In the genomic region with DNA sequence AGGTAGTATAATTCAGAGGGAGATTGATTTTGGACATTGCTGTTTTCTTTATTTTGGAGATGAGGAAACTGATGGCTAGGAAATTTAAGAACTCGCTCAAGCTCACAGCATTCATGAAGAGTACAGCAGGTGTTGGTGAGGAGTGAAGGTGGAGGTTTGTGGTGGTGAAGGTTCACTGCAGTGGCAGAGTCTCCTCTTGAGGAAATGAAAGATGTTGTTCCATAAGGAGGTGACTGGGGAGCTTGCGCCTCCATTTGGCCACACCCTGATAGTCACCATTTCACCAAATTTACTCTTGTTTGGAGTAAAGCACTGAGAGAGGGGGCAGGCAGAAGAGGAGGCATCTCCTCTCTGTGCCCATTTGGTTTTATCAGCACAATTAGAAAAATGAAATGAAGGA, we compare ENCODE assay signal across 20 cellular contexts.
A peak's percentile ranks its signal among the peaks of the same experiment; 100 is the strongest.
DNase-seq lines count a peak whose midpoint lies in the region; ATAC-seq lines count a peak whose summit lies in the region.
"Had no signal": no experiment of that assay in that cellular context is flagged by ENCODE, and none has a peak within 500 bp of the region (broad histone marks: within the 10 kb centered on the region; RNA-seq: fewer than 3 reads in every experiment).

No MANE protein-coding gene starts in this region.

- H3K9me3 Mint-ChIP-seq in activated naive CD4-positive, alpha-beta T cell treated with anti-CD3 and anti-CD28 coated beads, Interleukin-2, amount 50 U/mL, for 24 hours = no peaks in the 10 kb centered on the region
- no peaks in the 10 kb centered on the region for H3K9me3 Mint-ChIP-seq in T-cell
- H3K9me3 Mint-ChIP-seq in effector memory CD8-positive, alpha-beta T cell = no peaks in the 10 kb centered on the region
- H3K9me3 Mint-ChIP-seq: naive B cell had no signal

- H3K4me1 Mint-ChIP-seq in activated naive CD4-positive, alpha-beta T cell treated with anti-CD3 and anti-CD28 coated beads, Interleukin-2, amount 50 U/mL, for 24 hours = peaks cover 39% of the 10 kb centered on the region
- peaks cover 31 to 49% (median 36%) of the 10 kb centered on the region in 3 donors for H3K4me1 Mint-ChIP-seq in T-cell
- peaks cover 20 to 22% of the 10 kb centered on the region in 2 donors for H3K4me1 Mint-ChIP-seq in effector memory CD8-positive, alpha-beta T cell (ENCODE audit: low read depth in 2 of 2)

- H3K27ac Mint-ChIP-seq in activated naive CD4-positive, alpha-beta T cell treated with anti-CD3 and anti-CD28 coated beads, Interleukin-2, amount 50 U/mL, for 24 hours = peak overlapping the region; percentile 26
- peak overlapping the region; percentile 89 to 90 for H3K27ac Mint-ChIP-seq in T-cell
- peak overlapping the region; percentile 96 for H3K27ac Mint-ChIP-seq in effector memory CD8-positive, alpha-beta T cell
- H3K27ac Mint-ChIP-seq: T-helper 17 cell had no signal

- POLR2A ChIA-PET in T-cell (lab: Charles Lee) = interaction anchor here in 1 of 2 donors (0.6 kb wide), 1 partner anchor 9 kb away, joined by 3 read pairs; no protein-coding TSS in a partner anchor

- no peaks in the 10 kb centered on the region for H3K27me3 Mint-ChIP-seq in activated naive CD4-positive, alpha-beta T cell treated with anti-CD3 and anti-CD28 coated beads, Interleukin-2, amount 50 U/mL, for 24 hours
- no peaks in the 10 kb centered on the region for H3K27me3 Mint-ChIP-seq in T-cell
- no peaks in the 10 kb centered on the region for H3K27me3 Mint-ChIP-seq in effector memory CD8-positive, alpha-beta T cell
- H3K27me3 Mint-ChIP-seq: T-helper 17 cell had no signal

- no peak for DNase-seq in activated naive CD4-positive, alpha-beta T cell treated with Interleukin-2 at 50 U/mL for 16 hours
- DNase-seq in T-cell = no peak
- DNase-seq in effector memory CD8-positive, alpha-beta T cell = no peak
- DNase-seq in stimulated activated CD4-positive, alpha-beta T cell treated with anti-CD3 and anti-CD28 coated beads, Interleukin-2, amount 100 ng/mL, for 48 hours = no peak
- DNase-seq: activated gamma-delta T cell treated with Interleukin-2 at 50 U/mL for 16 hours; dorsolateral prefrontal cortex; mesendoderm; naive B cell; NCI-H1436; NCI-H2171; NCI-H524 treated with DMSO at 0.1 percent for 48 hours; ovary; right lobe of liver; stimulated activated CD4-positive, alpha-beta T cell treated with anti-CD3 and anti-CD28 coated beads, Interleukin-15, amount 100 ng/mL, for 24 hours; T-helper 17 cell had no signal

- H3K36me3 Mint-ChIP-seq in activated naive CD4-positive, alpha-beta T cell treated with anti-CD3 and anti-CD28 coated beads, Interleukin-2, amount 50 U/mL, for 24 hours = no peaks in the 10 kb centered on the region
- H3K36me3 Mint-ChIP-seq in T-cell = no peaks in the 10 kb centered on the region
- peaks cover 19% of the 10 kb centered on the region for H3K36me3 Mint-ChIP-seq in effector memory CD8-positive, alpha-beta T cell (ENCODE audit: insufficient read depth)
- H3K36me3 Mint-ChIP-seq: naive B cell had no signal

- CTCF ChIA-PET in T-cell (lab: Charles Lee) = interaction anchor here (1.0 to 6.0 kb wide), 9 partner anchors 12 to 211 kb away, joined by 3 to 31 read pairs (median 8); no protein-coding TSS in a partner anchor

- peak in 1 of 4 experiments; percentile 62 for ATAC-seq in T-cell (replicated peaks in 1 of 4)
- ATAC-seq in effector memory CD8-positive, alpha-beta T cell (replicated peaks) = peak; percentile 18
- ATAC-seq in HG02678 (IDR thresholded peaks at IDR 0.05; ENCODE audit: unreplicated experiment) = no peak
- no peak for ATAC-seq in GM19035 (IDR thresholded peaks at IDR 0.05; ENCODE audit: unreplicated experiment)
- ATAC-seq: HCT116, K562, right lobe of liver, T-helper 17 cell had no signal

- H3K4me3 Mint-ChIP-seq in activated naive CD4-positive, alpha-beta T cell treated with anti-CD3 and anti-CD28 coated beads, Interleukin-2, amount 50 U/mL, for 24 hours = peak overlapping the region; percentile 71
- H3K4me3 Mint-ChIP-seq in T-cell = peak overlapping the region in 2 of 3 donors; percentile 18 to 59
- H3K4me3 Mint-ChIP-seq in effector memory CD8-positive, alpha-beta T cell = peak overlapping the region; percentile 91 to 92
- H3K4me3 Mint-ChIP-seq: naive B cell, T-helper 17 cell had no signal

Comparison
In these comparisons a context has a peak if more than half of its experiments do, and no peak if none do; other contexts are left out.
1. H3K27ac Mint-ChIP-seq: peak in every context shown above with its lines; median percentile 96 in effector memory CD8-positive, alpha-beta T cell; 90 in T-cell; 26 in activated naive CD4-positive, alpha-beta T cell treated with anti-CD3 and anti-CD28 coated beads, Interleukin-2, amount 50 U/mL, for 24 hours.
2. H3K4me3 Mint-ChIP-seq: peak in every context shown above with its lines; median percentile 92 in effector memory CD8-positive, alpha-beta T cell; 71 in activated naive CD4-positive, alpha-beta T cell treated with anti-CD3 and anti-CD28 coated beads, Interleukin-2, amount 50 U/mL, for 24 hours; 38 in T-cell.